18 cellular contexts compared by ENCODE assay signal in genomic region chr13:36438594-36439483, GRCh38. TPM values are rescaled to one million over a fixed set of nuclear protein-coding genes. Genes with fewer than 3 reads are reported as not detected.
DNase-seq lines count a peak whose midpoint lies in the region; ATAC-seq and TF ChIP-seq lines count a peak whose summit lies in the region.
"Had no signal": no experiment of that assay in that cellular context is flagged by ENCODE, and none has a peak within 500 bp of the region (broad histone marks: within the 10 kb centered on the region; RNA-seq: fewer than 3 reads in every experiment).

No MANE protein-coding gene starts in this region.

- POLR2A ChIA-PET in activated CD8-positive, alpha-beta T cell treated with anti-CD3 and anti-CD28 coated beads, Interleukin-2, amount 10 ng/mL, durations not matched to agents 7 days and 5 days (lab: Charles Lee) = interaction anchor here (0.5 kb wide), 1 partner anchor 569 kb away, joined by 3 read pairs; no protein-coding TSS in a partner anchor
- POLR2A ChIA-PET in activated CD8-positive, alpha-beta T cell treated with anti-CD3 and anti-CD28 coated beads for 36 hours (lab: Charles Lee) = interaction anchor here (0.7 kb wide), 1 partner anchor 9 kb away, joined by 3 read pairs; no protein-coding TSS in a partner anchor
- POLR2A ChIA-PET in PC-3 (lab: Charles Lee; ENCODE audit: unreplicated experiment) = interaction anchor here (0.7 kb wide), 1 partner anchor 568 kb away, joined by 3 read pairs; no protein-coding TSS in a partner anchor

- no peaks in the 10 kb centered on the region for H3K9me3 Mint-ChIP-seq in activated CD8-positive, alpha-beta T cell treated with anti-CD3 and anti-CD28 coated beads, Interleukin-2, amount 10 ng/mL, durations not matched to agents 7 days and 5 days (ENCODE audit: insufficient read depth)
- no peaks in the 10 kb centered on the region for H3K9me3 Mint-ChIP-seq in activated CD8-positive, alpha-beta T cell treated with anti-CD3 and anti-CD28 coated beads for 36 hours

- H4K20me1 ChIP-seq in PC-3 (ENCODE audit: low read length) = no peaks in the 10 kb centered on the region

- H3F3A ChIP-seq in PC-3 (ENCODE audit: low read length, unreplicated experiment) = peaks cover 5% of the 10 kb centered on the region

- H3K4me1 ChIP-seq in PC-3 (ENCODE audit: insufficient read depth, low read length) = peaks cover 20% of the 10 kb centered on the region

- H3K27ac ChIP-seq in PC-3 (ENCODE audit: low read length) (peak overlapping the region; percentile 94), epithelial cell of prostate (no peak overlapping the region)
- H3K27ac ChIP-seq: KMS-11 had no signal

- H2AFZ ChIP-seq in PC-3 (ENCODE audit: low read length) = 0 out of 2 replicates have a peak overlapping the region, but pooled peaks have one; percentile 25

- H3K4me3 ChIP-seq in PC-3 (ENCODE audit: low read length) = peak overlapping the region; percentile 58
- H3K4me3 ChIP-seq: MG63 had no signal

- no TSS peak for BruUV-seq in PC-3 (replicated peaks; lab: Mats Ljungman, UMichigan)

- no peaks in the 10 kb centered on the region for H3K27me3 ChIP-seq in PC-3 (ENCODE audit: low read length)
- H3K27me3 ChIP-seq: MG63 had no signal

- H3K4me1 Mint-ChIP-seq in activated CD8-positive, alpha-beta T cell treated with anti-CD3 and anti-CD28 coated beads, Interleukin-2, amount 10 ng/mL, durations not matched to agents 7 days and 5 days (ENCODE audit: low read depth) = peaks cover 10% of the 10 kb centered on the region
- H3K4me1 Mint-ChIP-seq in activated CD8-positive, alpha-beta T cell treated with anti-CD3 and anti-CD28 coated beads for 36 hours (ENCODE audit: low read depth) = peaks cover 11% of the 10 kb centered on the region

- no peak for ATAC-seq in activated CD8-positive, alpha-beta T cell treated with anti-CD3 and anti-CD28 coated beads, Interleukin-2, amount 10 ng/mL, durations not matched to agents 7 days and 5 days
- no peak for ATAC-seq in activated CD8-positive, alpha-beta T cell treated with anti-CD3 and anti-CD28 coated beads for 36 hours
- peak; percentile 45 for ATAC-seq in GM18868 (IDR thresholded peaks at IDR 0.05; ENCODE audit: unreplicated experiment)
- peak; percentile 80 for ATAC-seq in PC-3
- ATAC-seq in GM18519 (IDR thresholded peaks at IDR 0.05; ENCODE audit: low FRiP score, unreplicated experiment) = no peak
- ATAC-seq in HG02852 (IDR thresholded peaks at IDR 0.05; ENCODE audit: unreplicated experiment) = no peak
- ATAC-seq: HepG2, Panc1 had no signal

- H3K79me2 ChIP-seq in PC-3 (ENCODE audit: low read length) = no peaks in the 10 kb centered on the region

- H3K36me3 Mint-ChIP-seq in activated CD8-positive, alpha-beta T cell treated with anti-CD3 and anti-CD28 coated beads, Interleukin-2, amount 10 ng/mL, durations not matched to agents 7 days and 5 days (ENCODE audit: low read depth) = no peaks in the 10 kb centered on the region
- H3K36me3 Mint-ChIP-seq in activated CD8-positive, alpha-beta T cell treated with anti-CD3 and anti-CD28 coated beads for 36 hours (ENCODE audit: low read depth) = no peaks in the 10 kb centered on the region

- H3K9me3 ChIP-seq in PC-3 (ENCODE audit: low read length) = no peaks in the 10 kb centered on the region
- H3K9me3 ChIP-seq: MG63 had no signal

- CTCF ChIA-PET in activated CD8-positive, alpha-beta T cell treated with anti-CD3 and anti-CD28 coated beads, Interleukin-2, amount 10 ng/mL, durations not matched to agents 7 days and 5 days (lab: Charles Lee) = interaction anchor here (1.7 to 2.1 kb wide), 2 partner anchors 17 to 19 kb away, joined by 6 to 13 read pairs; no protein-coding TSS in a partner anchor
- CTCF ChIA-PET in activated CD8-positive, alpha-beta T cell treated with anti-CD3 and anti-CD28 coated beads for 36 hours (lab: Charles Lee) = interaction anchor here (1.1 to 1.7 kb wide), 2 partner anchors 20 to 92 kb away, joined by 4 to 6 read pairs; no protein-coding TSS in a partner anchor
- CTCF ChIA-PET in PC-3 (lab: Charles Lee) = no interaction called here

- peak overlapping the region; percentile 58 for H3K9ac ChIP-seq in PC-3 (ENCODE audit: low read length)
- H3K9ac ChIP-seq: KMS-11 had no signal

- no peaks in the 10 kb centered on the region for H3K36me3 ChIP-seq in PC-3 (ENCODE audit: low read depth, low read length)
- H3K36me3 ChIP-seq: MG63 had no signal

- no peak overlapping the region for H3K27ac Mint-ChIP-seq in activated CD8-positive, alpha-beta T cell treated with anti-CD3 and anti-CD28 coated beads, Interleukin-2, amount 10 ng/mL, durations not matched to agents 7 days and 5 days
- no peak overlapping the region for H3K27ac Mint-ChIP-seq in activated CD8-positive, alpha-beta T cell treated with anti-CD3 and anti-CD28 coated beads for 36 hours

- no peak for TF ChIP-seq CTCF in activated CD8-positive, alpha-beta T cell treated with anti-CD3 and anti-CD28 coated beads for 36 hours (IDR thresholded peaks at IDR 0.05)
- no peak for TF ChIP-seq CTCF in PC-3 (conservative IDR thresholded peaks at IDR 0.05; ENCODE audit: low read depth, low read length)

- peaks cover 14% of the 10 kb centered on the region for H3K27me3 Mint-ChIP-seq in activated CD8-positive, alpha-beta T cell treated with anti-CD3 and anti-CD28 coated beads, Interleukin-2, amount 10 ng/mL, durations not matched to agents 7 days and 5 days (ENCODE audit: low read depth)
- H3K27me3 Mint-ChIP-seq in activated CD8-positive, alpha-beta T cell treated with anti-CD3 and anti-CD28 coated beads for 36 hours = peaks cover 16% of the 10 kb centered on the region

- no peak for DNase-seq in activated CD8-positive, alpha-beta T cell treated with anti-CD3 and anti-CD28 coated beads, Interleukin-2, amount 10 ng/mL, durations not matched to agents 7 days and 5 days
- DNase-seq in activated CD8-positive, alpha-beta T cell treated with anti-CD3 and anti-CD28 coated beads for 36 hours = no peak
- peak; percentile 76 for DNase-seq in PC-3
- DNase-seq in epithelial cell of prostate (ENCODE audit: low read depth, low spot score) = peak; percentile 36
- DNase-seq: C1 segment of cervical spinal cord, DMS 273 treated with DMSO at 0.1 percent for 48 hours, MG63, NCI-H1092, NCI-H146, NCI-H2081, NCI-H510A, NCI-H774 had no signal

- peak overlapping the region; percentile 54 for H3K4me3 Mint-ChIP-seq in activated CD8-positive, alpha-beta T cell treated with anti-CD3 and anti-CD28 coated beads, Interleukin-2, amount 10 ng/mL, durations not matched to agents 7 days and 5 days
- no peak overlapping the region for H3K4me3 Mint-ChIP-seq in activated CD8-positive, alpha-beta T cell treated with anti-CD3 and anti-CD28 coated beads for 36 hours

- no peaks in the 10 kb centered on the region for H3K9me2 ChIP-seq in PC-3 (replicated peaks; ENCODE audit: low read length)

- intact Hi-C loops in activated CD8-positive, alpha-beta T cell treated with anti-CD3 and anti-CD28 coated beads for 36 hours (cut with micrococcal nuclease) = no loop called here
- intact Hi-C loops in PC-3 (cut with micrococcal nuclease) = loop anchor here (10.0 kb wide), 1 partner anchor 376 kb away; the partner anchor contains the start of gene RFXAP

- H3K4me2 ChIP-seq in PC-3 (ENCODE audit: low read length) = peak overlapping the region; percentile 82
- H3K4me2 ChIP-seq: KMS-11 had no signal

RNA-seq across cellular contexts. Expression of gene CCNA1, which starts 6.5 kb away (rescaled TPM):
- under 1 TPM; 0.37 to 0.47 TPM for total RNA-seq in activated CD8-positive, alpha-beta T cell treated with anti-CD3 and anti-CD28 coated beads, Interleukin-2, amount 10 ng/mL, durations not matched to agents 7 days and 5 days
- not detected for total RNA-seq in activated CD8-positive, alpha-beta T cell treated with anti-CD3 and anti-CD28 coated beads for 36 hours
- total RNA-seq in PC-3 (2014; rRNA removed) = 18.3 and 18.6 TPM in 2 replicates
- total RNA-seq: HepG2 had no signal

Comparison
In these comparisons a context has a peak if more than half of its experiments do, and no peak if none do; other contexts are left out.
1. ATAC-seq: peak in GM18868 (single experiment) and PC-3 (single experiment); none in activated CD8-positive, alpha-beta T cell treated with anti-CD3 and anti-CD28 coated beads, Interleukin-2, amount 10 ng/mL, durations not matched to agents 7 days and 5 days (single experiment), activated CD8-positive, alpha-beta T cell treated with anti-CD3 and anti-CD28 coated beads for 36 hours (single experiment), GM18519 (single experiment) and HG02852 (single experiment).
2. DNase-seq: peak in PC-3 (single experiment) and epithelial cell of prostate (single experiment); none in activated CD8-positive, alpha-beta T cell treated with anti-CD3 and anti-CD28 coated beads, Interleukin-2, amount 10 ng/mL, durations not matched to agents 7 days and 5 days (single experiment) and activated CD8-positive, alpha-beta T cell treated with anti-CD3 and anti-CD28 coated beads for 36 hours (single experiment).
3. RNA of gene CCNA1, which starts 6.5 kb away (total RNA-seq): 18.3 to 18.6 TPM in PC-3; 0.37 to 0.47 TPM in activated CD8-positive, alpha-beta T cell treated with anti-CD3 and anti-CD28 coated beads, Interleukin-2, amount 10 ng/mL, durations not matched to agents 7 days and 5 days and not detected in activated CD8-positive, alpha-beta T cell treated with anti-CD3 and anti-CD28 coated beads for 36 hours; every median in the first group is over 10 times any median in the second.